1 cellular context compared by ENCODE assay signal in genomic region chr14:37168721-37169120, GRCh38.
TF ChIP-seq lines count a peak whose summit lies in the region.

No MANE protein-coding gene starts in this region.

TF ChIP-seq in GM23338, 12 proteins besides CTCF, POLR2A, EP300 and RAD21 (continued from another document):
- TF ChIP-seq ZNF462 (CRISPR knock-in tag; IDR thresholded peaks at IDR 0.05) (no peak), EZH2phosphoT487 (IDR thresholded peaks at IDR 0.05; ENCODE audit: unreplicated experiment) (no peak)
